Comparison of ENCODE assay signal across 8 cellular contexts in genomic region chrX:103254171-103254824, GRCh38. TPM values are rescaled to one million over a fixed set of nuclear protein-coding genes. Genes with fewer than 3 reads are reported as not detected.
A peak's percentile ranks its signal among the peaks of the same experiment; 100 is the strongest.
DNase-seq lines count a peak whose midpoint lies in the region; ATAC-seq, FAIRE-seq and TF ChIP-seq lines count a peak whose summit lies in the region.

No MANE protein-coding gene starts in this region.

- no peak for TF ChIP-seq CTCF in left ventricle myocardium inferior (IDR thresholded peaks at IDR 0.05; ENCODE audit: borderline replicate concordance)
- TF ChIP-seq CTCF in pancreas (IDR thresholded peaks at IDR 0.05): no peak

- intact Hi-C loops in left ventricle myocardium inferior (cut with micrococcal nuclease) (no loop called here), pancreas (cut with DNase I) (no loop called here)

- H3K4me3 ChIP-seq in left ventricle myocardium inferior: peak overlapping the region; percentile 76
- H3K4me3 ChIP-seq in pancreas: peak overlapping the region; percentile 26 to 53 (median 43)

- ATAC-seq in HG02981 (IDR thresholded peaks at IDR 0.05; ENCODE audit: unreplicated experiment) (peak; percentile 54), pancreas (peak; percentile 75 to 86 (median 84))
- ATAC-seq in activated naive CD8-positive, alpha-beta T cell treated with anti-CD3 and anti-CD28 coated beads, Interleukin-2, amount 50 U/mL, for 24 hours: peak; percentile 51

- H3K4me1 Mint-ChIP-seq in activated naive CD8-positive, alpha-beta T cell treated with anti-CD3 and anti-CD28 coated beads, Interleukin-2, amount 50 U/mL, for 24 hours: peaks cover 17% of the 10 kb centered on the region

- peak; percentile 18 for DNase-seq in activated T-cell treated with anti-CD3 and anti-CD28 coated beads for 24 hours (ENCODE audit: low read depth)
- no peak for DNase-seq in activated T-cell treated with anti-CD3 and anti-CD28 coated beads for 4 hours
- DNase-seq in NCI-H748 (lab: John Stamatoyannopoulos, UW; ENCODE audit: unreplicated experiment): peak; percentile 92
- DNase-seq in activated naive CD8-positive, alpha-beta T cell treated with anti-CD3 and anti-CD28 coated beads, Interleukin-2, amount 50 U/mL, for 24 hours: peak; percentile 47
- peak; percentile 26 for DNase-seq in left ventricle myocardium inferior
- peak; percentile 40 to 69 (median 49) for DNase-seq in pancreas
- no peak for DNase-seq in KG1 (lab: John Stamatoyannopoulos, UW)

- no peaks in the 10 kb centered on the region for H3K27me3 Mint-ChIP-seq in activated naive CD8-positive, alpha-beta T cell treated with anti-CD3 and anti-CD28 coated beads, Interleukin-2, amount 50 U/mL, for 24 hours

- no peaks in the 10 kb centered on the region for H3K9me3 ChIP-seq in left ventricle myocardium inferior (replicated peaks)
- no peaks in the 10 kb centered on the region for H3K9me3 ChIP-seq in pancreas

- H3K27me3 ChIP-seq in left ventricle myocardium inferior (ENCODE audit: low read depth): no peaks in the 10 kb centered on the region
- H3K27me3 ChIP-seq in pancreas: no peaks in the 10 kb centered on the region

- H3K27ac Mint-ChIP-seq in activated naive CD8-positive, alpha-beta T cell treated with anti-CD3 and anti-CD28 coated beads, Interleukin-2, amount 50 U/mL, for 24 hours: peak overlapping the region; percentile 93

- H3K27ac ChIP-seq in left ventricle myocardium inferior (replicated peaks): peak overlapping the region; percentile 90
- peak overlapping the region; percentile 41 to 76 (median 48) for H3K27ac ChIP-seq in pancreas

- H3K4me1 ChIP-seq in left ventricle myocardium inferior: peaks cover 24% of the 10 kb centered on the region
- peaks cover 0 to 6% (median 3%) of the 10 kb centered on the region in 3 donors for H3K4me1 ChIP-seq in pancreas

- H3K9me3 Mint-ChIP-seq in activated naive CD8-positive, alpha-beta T cell treated with anti-CD3 and anti-CD28 coated beads, Interleukin-2, amount 50 U/mL, for 24 hours: no peaks in the 10 kb centered on the region

- 1 to 21% methylated on average over 22 of the region's 22 CpGs for WGBS in pancreas, 2 donors

- peaks cover 9% of the 10 kb centered on the region for H3K36me3 Mint-ChIP-seq in activated naive CD8-positive, alpha-beta T cell treated with anti-CD3 and anti-CD28 coated beads, Interleukin-2, amount 50 U/mL, for 24 hours (ENCODE audit: low read depth)

- H3K4me3 Mint-ChIP-seq in activated naive CD8-positive, alpha-beta T cell treated with anti-CD3 and anti-CD28 coated beads, Interleukin-2, amount 50 U/mL, for 24 hours: peak overlapping the region; percentile 95

- H3K36me3 ChIP-seq in left ventricle myocardium inferior (no peaks in the 10 kb centered on the region), pancreas (no peaks in the 10 kb centered on the region)

- FAIRE-seq in pancreas (lab: Jason Lieb, UNC): no peak

RNA-seq across cellular contexts. Expression of gene TCEAL8, which starts 0.7 kb away (rescaled TPM):
- total RNA-seq in left ventricle myocardium inferior: 48.5 TPM
- 10 to 100 TPM; 16.8 to 25.7 (median 21.6) TPM for total RNA-seq in pancreas
- polyA plus RNA-seq in pancreas: 10 to 100 TPM; 25.5 to 56.6 TPM

RNA-seq across cellular contexts. Expression of gene TCEAL5, which starts 22.3 kb away (rescaled TPM):
- total RNA-seq in left ventricle myocardium inferior: 0.19 TPM
- total RNA-seq in pancreas: under 1 TPM in 4 of 6 donors, not detected in 2; 0.16 to 0.47 (median 0.31) TPM
- 1 to 10 TPM; 1.1 to 5.7 TPM for polyA plus RNA-seq in pancreas

RNA-seq across cellular contexts. Expression of gene BEX4, which starts 39.4 kb away (rescaled TPM):
- 50.8 TPM for total RNA-seq in left ventricle myocardium inferior
- 10 to 100 TPM in 3 of 6 donors, 1 to 10 TPM in 3; 7.4 to 18.5 (median 9.7) TPM for total RNA-seq in pancreas
- polyA plus RNA-seq in pancreas: 10 to 100 TPM; 24.9 to 89.2 TPM

RNA-seq across cellular contexts. Expression of gene BEX2, which starts 56.5 kb away (rescaled TPM):
- total RNA-seq in left ventricle myocardium inferior (2.6 TPM), pancreas (10 to 100 TPM; 11.2 to 19.0 (median 13.8) TPM)
- polyA plus RNA-seq in pancreas: 100 to 1,000 TPM in 1 of 2 donors, 10 to 100 TPM in 1; 24.0 to 113 TPM

Comparison
In these comparisons a context has a peak if more than half of its experiments do, and no peak if none do; other contexts are left out.
1. DNase-seq: peak in activated T-cell treated with anti-CD3 and anti-CD28 coated beads for 24 hours (single experiment), NCI-H748 (single experiment), activated naive CD8-positive, alpha-beta T cell treated with anti-CD3 and anti-CD28 coated beads, Interleukin-2, amount 50 U/mL, for 24 hours (single experiment), left ventricle myocardium inferior (single experiment) and pancreas (6 of 6); none in activated T-cell treated with anti-CD3 and anti-CD28 coated beads for 4 hours (single experiment) and KG1 (single experiment).
2. Peak in every context shown above with its lines, with median percentiles within 50 percentile points of each other: ATAC-seq.